ENCODE assay signal across 8 cellular contexts in genomic region chr1:55640708-55641473, GRCh38.
DNase-seq lines count a peak whose midpoint lies in the region; ATAC-seq and TF ChIP-seq lines count a peak whose summit lies in the region.

No MANE protein-coding gene starts in this region.

- H3K79me2 ChIP-seq in mammary epithelial cell (ENCODE audit: insufficient read depth, low read length), result no peaks in the 10 kb centered on the region

- no peak overlapping the region for H3K9ac ChIP-seq in mammary epithelial cell (ENCODE audit: insufficient read depth, low read length)

- BruUV-seq in mammary epithelial cell (replicated peaks; lab: Mats Ljungman, UMichigan), result no TSS peak

- WGBS in mammary epithelial cell (ENCODE audit: low coverage, missing lambda C conversion rate), result 7% methylated on average over 7 of the region's 7 CpGs
- 29% methylated on average over 7 of the region's 7 CpGs for WGBS in right lobe of liver (ENCODE audit: insufficient coverage, low coverage, low lambda C conversion rate, missing lambda C conversion rate)

- DNase-seq in activated gamma-delta T cell treated with Interleukin-2 at 50 U/mL for 16 hours (peak; percentile 6), activated gamma-delta T cell (lab: John Stamatoyannopoulos, UW) (no peak), NCI-H774 (lab: John Stamatoyannopoulos, UW) (peak; percentile 23), mammary epithelial cell (peak; percentile 23), right lobe of liver (peak in 2 of 3 donors; percentile 37 to 54), NCI-H510A (lab: John Stamatoyannopoulos, UW) (no peak)
- DNase-seq in stimulated activated CD8-positive, alpha-beta memory T cell treated with anti-CD3 and anti-CD28 coated beads, Interleukin-7, amount 100 ng/mL, for 4 hours (ENCODE audit: low read depth in 2 of 2), result peak; percentile 10 to 13
- DNase-seq in activated CD4-positive, CD25-positive, alpha-beta regulatory T cell treated with anti-CD3 and anti-CD28 coated beads, Interleukin-2, amount 50 U/mL, for 72 hours, result no peak

- H3K27ac ChIP-seq in mammary epithelial cell (ENCODE audit: insufficient read depth, low read depth, low read length), result peak overlapping the region; percentile 18
- no peak overlapping the region for H3K27ac ChIP-seq in right lobe of liver

- H2AFZ ChIP-seq in mammary epithelial cell (ENCODE audit: low read depth, low read length), result peak overlapping the region; percentile 90

- H3K27me3 ChIP-seq in mammary epithelial cell (ENCODE audit: insufficient read depth, low read length), result no peaks in the 10 kb centered on the region
- H3K27me3 ChIP-seq in right lobe of liver, result no peaks in the 10 kb centered on the region

- H3K36me3 ChIP-seq in mammary epithelial cell (ENCODE audit: insufficient read depth, low read length) (no peaks in the 10 kb centered on the region), right lobe of liver (no peaks in the 10 kb centered on the region)

- H3K4me3 ChIP-seq in mammary epithelial cell (replicated peaks in 1 of 3; ENCODE audit: insufficient read depth in 1 of 3, low read depth in 2 of 3, low read length in 3 of 3) (no peak overlapping the region), right lobe of liver (no peak overlapping the region)

- dilution Hi-C loops in mammary epithelial cell (cut with HindIII; ENCODE audit: low sequenced_read_pairs), result no loop called here

- no peak for TF ChIP-seq POLR2A in right lobe of liver (IDR thresholded peaks at IDR 0.05)

- H3K4me2 ChIP-seq in mammary epithelial cell (ENCODE audit: insufficient read depth, low read depth, low read length), result peak overlapping the region; percentile 56

- no peaks in the 10 kb centered on the region for H3K9me3 ChIP-seq in mammary epithelial cell (replicated peaks; ENCODE audit: insufficient read depth, low read length)
- no peaks in the 10 kb centered on the region for H3K9me3 ChIP-seq in right lobe of liver

- in situ Hi-C loops in mammary epithelial cell (cut with MboI; ENCODE audit: low sequenced_read_pairs in 2 of 2), result no loop called here

- CTCF ChIA-PET in mammary epithelial cell (lab: Charles Lee; ENCODE audit: low non-redundant PET), result interaction anchor here (0.7 kb wide), 1 partner anchor 163 kb away, joined by 4 read pairs; no protein-coding TSS in a partner anchor

- TF ChIP-seq CTCF in mammary epithelial cell (conservative IDR thresholded peaks at IDR 0.05 in 1 of 2, IDR thresholded peaks at IDR 0.05 in 1 of 2; ENCODE audit: extremely low read depth in 1 of 2, insufficient read depth in 1 of 2, low read depth in 1 of 2, low read length in 2 of 2) (no peak), right lobe of liver (IDR thresholded peaks at IDR 0.05) (no peak)

- H3K4me1 ChIP-seq in mammary epithelial cell (ENCODE audit: insufficient read depth, low read length) (peaks cover 28% of the 10 kb centered on the region), right lobe of liver (no peaks in the 10 kb centered on the region)

- intact Hi-C loops in mammary epithelial cell (cut with micrococcal nuclease) (no loop called here), right lobe of liver (cut with DNase I) (no loop called here)

- H4K20me1 ChIP-seq in mammary epithelial cell (ENCODE audit: insufficient read depth, low read length), result no peaks in the 10 kb centered on the region

- peak; percentile 44 to 63 (median 58) for ATAC-seq in right lobe of liver

Comparison
In these comparisons a context has a peak if more than half of its experiments do, and no peak if none do; other contexts are left out.
1. DNase-seq: peak in activated gamma-delta T cell treated with Interleukin-2 at 50 U/mL for 16 hours (single experiment), NCI-H774 (single experiment), mammary epithelial cell (single experiment), right lobe of liver (2 of 3) and stimulated activated CD8-positive, alpha-beta memory T cell treated with anti-CD3 and anti-CD28 coated beads, Interleukin-7, amount 100 ng/mL, for 4 hours (2 of 2); none in activated gamma-delta T cell (single experiment), activated CD4-positive, CD25-positive, alpha-beta regulatory T cell treated with anti-CD3 and anti-CD28 coated beads, Interleukin-2, amount 50 U/mL, for 72 hours (single experiment) and NCI-H510A (single experiment).